In genomic region chr16:6884002-6884401, GRCh38 we compare ENCODE assay signal across 17 cellular contexts.
"Had no signal": no experiment of that assay in that cellular context is flagged by ENCODE, and none has a peak within 500 bp of the region (broad histone marks: within the 10 kb centered on the region; RNA-seq: fewer than 3 reads in every experiment).

No MANE protein-coding gene starts in this region.

- H3K9ac ChIP-seq: parathyroid adenoma, SK-N-SH had no signal

- H3K4me2 ChIP-seq: SK-N-SH had no signal

- ATAC-seq: activated CD8-positive, alpha-beta T cell treated with anti-CD3 and anti-CD28 coated beads for 36 hours; activated naive CD8-positive, alpha-beta T cell treated with anti-CD3 and anti-CD28 coated beads, Interleukin-2, amount 50 U/mL, for 24 hours; left ventricle myocardium superior; right cardiac atrium had no signal

- H3K27me3 ChIP-seq: tibial nerve had no signal

- DNase-seq: activated CD4-positive, alpha-beta T cell treated with anti-CD3 and anti-CD28 coated beads for 4 hours; activated CD8-positive, alpha-beta memory T cell treated with anti-CD3 and anti-CD28 coated beads, Interleukin-2, amount 50 U/mL, for 4 hours; activated CD8-positive, alpha-beta T cell treated with anti-CD3 and anti-CD28 coated beads for 36 hours; activated naive CD4-positive, alpha-beta T cell; activated naive CD8-positive, alpha-beta T cell treated with anti-CD3 and anti-CD28 coated beads, Interleukin-2, amount 50 U/mL, for 24 hours; effector CD8-positive, alpha-beta T cell; left ventricle myocardium superior; mesenchymal stem cell; right cardiac atrium; SK-N-SH; small intestine; T-helper 1 cell; WERI-Rb-1 had no signal

- H3K36me3 ChIP-seq: cardiac muscle cell, tibial nerve, WERI-Rb-1 had no signal

- H3K27ac ChIP-seq: cardiac muscle cell, coronary artery, parathyroid adenoma, tibial nerve, WERI-Rb-1 had no signal

- H3K4me3 ChIP-seq: cardiac muscle cell, coronary artery, tibial nerve had no signal

- FAIRE-seq: small intestine had no signal

- H3K9me3 ChIP-seq: SK-N-SH, tibial nerve had no signal

- H3K4me1 ChIP-seq: parathyroid adenoma, tibial nerve had no signal
